Comparison of ENCODE assay signal across 8 cellular contexts in the genomic region with DNA sequence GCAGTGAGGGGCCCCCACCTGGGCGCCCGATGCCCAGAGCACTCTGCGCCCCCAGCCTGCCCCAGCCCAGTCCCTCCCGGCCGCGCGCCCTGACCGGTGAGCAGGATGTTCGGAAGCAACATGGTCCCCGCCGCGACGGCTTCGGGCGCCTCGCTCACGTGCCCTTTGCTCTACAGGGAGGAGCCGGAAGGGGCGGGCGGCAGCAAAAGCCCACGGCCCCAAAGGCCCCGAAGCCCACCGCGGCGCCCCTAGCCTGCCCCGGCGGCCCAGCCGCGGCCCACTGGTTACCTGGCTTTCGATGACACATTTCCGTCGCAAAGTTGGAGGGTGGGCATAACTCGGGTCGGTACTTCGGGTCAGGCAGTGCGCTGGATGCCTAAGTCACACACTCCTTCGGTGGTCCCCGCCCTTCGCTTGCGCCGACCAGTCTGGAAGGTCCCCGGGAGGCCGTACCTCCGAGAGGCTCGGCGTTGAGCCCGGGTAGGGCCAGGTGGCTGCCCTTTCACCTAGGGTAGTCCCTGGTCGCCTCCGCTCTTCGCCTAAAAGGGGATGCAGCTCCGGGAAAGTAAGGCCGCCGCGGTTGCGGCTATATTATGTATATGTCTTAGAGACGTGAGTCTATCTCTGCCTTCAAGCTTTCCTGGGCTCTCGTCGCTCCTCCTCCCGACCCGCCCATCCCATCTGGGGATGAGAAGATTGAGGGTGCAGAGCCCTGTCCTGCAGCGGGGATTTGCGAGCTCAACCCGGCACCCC. TPM values are rescaled to one million over a fixed set of nuclear protein-coding genes. Genes with fewer than 3 reads are reported as not detected.
DNase-seq lines count a peak whose midpoint lies in the region; ATAC-seq and TF ChIP-seq lines count a peak whose summit lies in the region.

A gene (minus strand): TSS at position 152 of the 753 bp plus-strand sequence. CDS start 30 bp downstream, at position 122.
A gene with protein sequence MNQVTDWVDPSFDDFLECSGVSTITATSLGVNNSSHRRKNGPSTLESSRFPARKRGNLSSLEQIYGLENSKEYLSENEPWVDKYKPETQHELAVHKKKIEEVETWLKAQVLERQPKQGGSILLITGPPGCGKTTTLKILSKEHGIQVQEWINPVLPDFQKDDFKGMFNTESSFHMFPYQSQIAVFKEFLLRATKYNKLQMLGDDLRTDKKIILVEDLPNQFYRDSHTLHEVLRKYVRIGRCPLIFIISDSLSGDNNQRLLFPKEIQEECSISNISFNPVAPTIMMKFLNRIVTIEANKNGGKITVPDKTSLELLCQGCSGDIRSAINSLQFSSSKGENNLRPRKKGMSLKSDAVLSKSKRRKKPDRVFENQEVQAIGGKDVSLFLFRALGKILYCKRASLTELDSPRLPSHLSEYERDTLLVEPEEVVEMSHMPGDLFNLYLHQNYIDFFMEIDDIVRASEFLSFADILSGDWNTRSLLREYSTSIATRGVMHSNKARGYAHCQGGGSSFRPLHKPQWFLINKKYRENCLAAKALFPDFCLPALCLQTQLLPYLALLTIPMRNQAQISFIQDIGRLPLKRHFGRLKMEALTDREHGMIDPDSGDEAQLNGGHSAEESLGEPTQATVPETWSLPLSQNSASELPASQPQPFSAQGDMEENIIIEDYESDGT (plus strand): TSS at position 450 of the 753 bp plus-strand sequence. CDS start 2,391 bp downstream, outside the sequence.
A gene with protein sequence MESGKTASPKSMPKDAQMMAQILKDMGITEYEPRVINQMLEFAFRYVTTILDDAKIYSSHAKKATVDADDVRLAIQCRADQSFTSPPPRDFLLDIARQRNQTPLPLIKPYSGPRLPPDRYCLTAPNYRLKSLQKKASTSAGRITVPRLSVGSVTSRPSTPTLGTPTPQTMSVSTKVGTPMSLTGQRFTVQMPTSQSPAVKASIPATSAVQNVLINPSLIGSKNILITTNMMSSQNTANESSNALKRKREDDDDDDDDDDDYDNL (minus strand): TSS at position 152 of the 753 bp plus-strand sequence. CDS start 3,783 bp downstream, outside the sequence.

- H3K9me3 ChIP-seq in muscle layer of colon (ENCODE audit: low read length) = no peaks in the 10 kb centered on the region

- in situ Hi-C loops in KBM-7 (cut with MboI; ENCODE audit: low pct_unique_long_range_greater_than_20kb, low sequenced_read_pairs) = no loop called here

- peak within 1 kb of the TSS; percentile 97 for H3K27ac ChIP-seq in muscle layer of colon (ENCODE audit: low read depth, low read length)

- H3K4me1 ChIP-seq in muscle layer of colon (ENCODE audit: insufficient read depth, low read length) = peaks cover 25% of the 10 kb centered on the region

- peaks cover 8% of the 10 kb centered on the region for H3K36me3 ChIP-seq in muscle layer of colon (ENCODE audit: insufficient read depth, low read length)

- peaks cover 38% of the 10 kb centered on the region for H3K4me1 Mint-ChIP-seq in activated T-cell treated with anti-CD3 and anti-CD28 coated beads, Interleukin-2, amount 50 U/mL, for 4 hours (ENCODE audit: low read depth)

- peak within 1 kb of the TSS; percentile 93 for H3K4me3 Mint-ChIP-seq in activated T-cell treated with anti-CD3 and anti-CD28 coated beads, Interleukin-2, amount 50 U/mL, for 4 hours

- peak within 1 kb of the TSS; percentile 90 for H3K9ac ChIP-seq in muscle layer of colon (ENCODE audit: low read length)

- no peaks in the 10 kb centered on the region for H3K27me3 Mint-ChIP-seq in activated T-cell treated with anti-CD3 and anti-CD28 coated beads, Interleukin-2, amount 50 U/mL, for 4 hours (ENCODE audit: low read depth)

- H3K27me3 ChIP-seq in muscle layer of colon (ENCODE audit: control insufficient read depth in 1 of 2, insufficient read depth in 2 of 2, low read length in 2 of 2) = no peaks in the 10 kb centered on the region

- peak within 1 kb of the TSS; percentile 33 to 81 for H3K4me3 ChIP-seq in muscle layer of colon (ENCODE audit: low read depth in 1 of 2, low read length in 2 of 2)

- peak; percentile 39 for DNase-seq in DMS153 treated with DMSO at 0.1 percent for 48 hours (lab: John Stamatoyannopoulos, UW; ENCODE audit: unreplicated experiment)
- peak; percentile 95 for DNase-seq in KBM-7
- DNase-seq in activated T-cell treated with anti-CD3 and anti-CD28 coated beads, Interleukin-2, amount 50 U/mL, for 4 hours = peak; percentile 85
- peak; percentile 88 for DNase-seq in stimulated activated CD8-positive, alpha-beta memory T cell treated with anti-CD3 and anti-CD28 coated beads, Interleukin-7, amount 100 ng/mL, for 24 hours (ENCODE audit: low read depth)

- ATAC-seq in GM21717 (IDR thresholded peaks at IDR 0.05; ENCODE audit: unreplicated experiment) (peak; percentile 92), esophagus mucosa (peak; percentile 98)
- peak; percentile 91 to 92 for ATAC-seq in activated T-cell treated with anti-CD3 and anti-CD28 coated beads, Interleukin-2, amount 50 U/mL, for 4 hours

- H3K36me3 Mint-ChIP-seq in activated T-cell treated with anti-CD3 and anti-CD28 coated beads, Interleukin-2, amount 50 U/mL, for 4 hours (ENCODE audit: insufficient read depth) = peaks cover 12% of the 10 kb centered on the region

- no peaks in the 10 kb centered on the region for H3K9me3 Mint-ChIP-seq in activated T-cell treated with anti-CD3 and anti-CD28 coated beads, Interleukin-2, amount 50 U/mL, for 4 hours

TF ChIP-seq in PFSK-1, 5 proteins besides CTCF, POLR2A, EP300 and RAD21:
- TF ChIP-seq TAF1 (IDR thresholded peaks at IDR 0.05; ENCODE audit: borderline replicate concordance, insufficient read depth, low read length) (0 out of 2 replicates have a peak, but pooled peaks have one; percentile 33), SIN3A (IDR thresholded peaks at IDR 0.05; ENCODE audit: borderline replicate concordance, insufficient read depth, low read length) (0 out of 2 replicates have a peak, but pooled peaks have one; percentile 21), FOXP2 (optimal IDR thresholded peaks at IDR 0.05; ENCODE audit: borderline replicate concordance, extremely low read depth, extremely low read length, insufficient read depth) (peak; percentile 47), POLR2AphosphoS5 (IDR thresholded peaks at IDR 0.05; ENCODE audit: low read depth, low read length) (peak; percentile 92)
- TF ChIP-seq, protein P1, sequence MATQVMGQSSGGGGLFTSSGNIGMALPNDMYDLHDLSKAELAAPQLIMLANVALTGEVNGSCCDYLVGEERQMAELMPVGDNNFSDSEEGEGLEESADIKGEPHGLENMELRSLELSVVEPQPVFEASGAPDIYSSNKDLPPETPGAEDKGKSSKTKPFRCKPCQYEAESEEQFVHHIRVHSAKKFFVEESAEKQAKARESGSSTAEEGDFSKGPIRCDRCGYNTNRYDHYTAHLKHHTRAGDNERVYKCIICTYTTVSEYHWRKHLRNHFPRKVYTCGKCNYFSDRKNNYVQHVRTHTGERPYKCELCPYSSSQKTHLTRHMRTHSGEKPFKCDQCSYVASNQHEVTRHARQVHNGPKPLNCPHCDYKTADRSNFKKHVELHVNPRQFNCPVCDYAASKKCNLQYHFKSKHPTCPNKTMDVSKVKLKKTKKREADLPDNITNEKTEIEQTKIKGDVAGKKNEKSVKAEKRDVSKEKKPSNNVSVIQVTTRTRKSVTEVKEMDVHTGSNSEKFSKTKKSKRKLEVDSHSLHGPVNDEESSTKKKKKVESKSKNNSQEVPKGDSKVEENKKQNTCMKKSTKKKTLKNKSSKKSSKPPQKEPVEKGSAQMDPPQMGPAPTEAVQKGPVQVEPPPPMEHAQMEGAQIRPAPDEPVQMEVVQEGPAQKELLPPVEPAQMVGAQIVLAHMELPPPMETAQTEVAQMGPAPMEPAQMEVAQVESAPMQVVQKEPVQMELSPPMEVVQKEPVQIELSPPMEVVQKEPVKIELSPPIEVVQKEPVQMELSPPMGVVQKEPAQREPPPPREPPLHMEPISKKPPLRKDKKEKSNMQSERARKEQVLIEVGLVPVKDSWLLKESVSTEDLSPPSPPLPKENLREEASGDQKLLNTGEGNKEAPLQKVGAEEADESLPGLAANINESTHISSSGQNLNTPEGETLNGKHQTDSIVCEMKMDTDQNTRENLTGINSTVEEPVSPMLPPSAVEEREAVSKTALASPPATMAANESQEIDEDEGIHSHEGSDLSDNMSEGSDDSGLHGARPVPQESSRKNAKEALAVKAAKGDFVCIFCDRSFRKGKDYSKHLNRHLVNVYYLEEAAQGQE (IDR thresholded peaks at IDR 0.05; ENCODE audit: insufficient read depth in 1 of 2, low read depth in 2 of 2, low read length in 2 of 2) = no peak
TF ChIP-seq in PFSK-1: peak in this region for 4.

RNA-seq across cellular contexts. Expression of the first gene that starts in this region (rescaled TPM):
- polyA plus RNA-seq in PFSK-1 (2012; ENCODE audit: insufficient read length, low read depth) = 59.2 TPM
- total RNA-seq in activated T-cell treated with anti-CD3 and anti-CD28 coated beads, Interleukin-2, amount 50 U/mL, for 4 hours = 100 to 1,000 TPM; 126 to 145 (median 135) TPM
- total RNA-seq in esophagus mucosa = 15.6 TPM

RNA-seq across cellular contexts. Expression of the second gene that starts in this region (rescaled TPM):
- polyA plus RNA-seq in PFSK-1 (2012; ENCODE audit: insufficient read length, low read depth) = 9.9 TPM
- 10 to 100 TPM; 19.9 to 25.1 (median 24.7) TPM for total RNA-seq in activated T-cell treated with anti-CD3 and anti-CD28 coated beads, Interleukin-2, amount 50 U/mL, for 4 hours
- total RNA-seq in esophagus mucosa = 14.0 TPM

RNA-seq across cellular contexts. Expression of the third gene that starts in this region (rescaled TPM):
- 59.8 TPM for polyA plus RNA-seq in PFSK-1 (2012; ENCODE audit: insufficient read length, low read depth)
- 100 to 1,000 TPM in 1 of 3 donors, 10 to 100 TPM in 2; 78.7 to 111 (median 91.4) TPM for total RNA-seq in activated T-cell treated with anti-CD3 and anti-CD28 coated beads, Interleukin-2, amount 50 U/mL, for 4 hours
- 49.7 TPM for total RNA-seq in esophagus mucosa

Comparison
In these comparisons a context has a peak if more than half of its experiments do, and no peak if none do; other contexts are left out.
1. Peak in every context shown above with its lines: DNase-seq, ATAC-seq, H3K4me3 ChIP-seq and H3K27ac ChIP-seq.
2. DNase-seq: peak in every context shown above with its lines; median percentile 95 in KBM-7; 88 in stimulated activated CD8-positive, alpha-beta memory T cell treated with anti-CD3 and anti-CD28 coated beads, Interleukin-7, amount 100 ng/mL, for 24 hours; 85 in activated T-cell treated with anti-CD3 and anti-CD28 coated beads, Interleukin-2, amount 50 U/mL, for 4 hours; 39 in DMS153 treated with DMSO at 0.1 percent for 48 hours.